ENCODE assay signal across 15 cellular contexts in the genomic region with DNA sequence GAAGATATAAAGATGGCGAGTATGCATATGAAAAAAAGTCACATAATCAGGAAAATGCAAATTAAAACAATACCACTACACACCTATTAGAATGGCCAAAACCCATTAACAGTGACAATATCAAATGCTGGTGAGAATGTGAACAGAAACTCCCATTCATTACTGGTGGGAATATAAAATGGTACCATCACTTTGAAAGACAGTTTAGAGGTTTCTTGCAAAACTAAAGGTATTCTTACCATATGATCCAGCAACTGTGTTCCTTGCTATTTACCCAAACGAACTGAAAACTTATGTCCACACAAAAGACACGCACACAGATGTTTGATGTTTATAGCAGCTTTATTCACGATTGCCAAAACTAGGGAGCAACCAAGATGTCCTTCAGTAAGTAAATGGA. TPM values are rescaled to one million over a fixed set of nuclear protein-coding genes. Genes with fewer than 3 reads are reported as not detected.
DNase-seq lines count a peak whose midpoint lies in the region; ATAC-seq and TF ChIP-seq lines count a peak whose summit lies in the region.
"Had no signal": no experiment of that assay in that cellular context is flagged by ENCODE, and none has a peak within 500 bp of the region (broad histone marks: within the 10 kb centered on the region; RNA-seq: fewer than 3 reads in every experiment).

No MANE protein-coding gene starts in this region.

- H3K36me3 Mint-ChIP-seq in activated T-cell treated with anti-CD3 and anti-CD28 coated beads, Interleukin-2, amount 50 U/mL, for 72 hours (ENCODE audit: insufficient read depth in 2 of 2), result peaks cover 7 to 11% of the 10 kb centered on the region in 2 donors
- H3K36me3 Mint-ChIP-seq in activated CD8-positive, alpha-beta T cell treated with anti-CD3 and anti-CD28 coated beads for 36 hours (ENCODE audit: low read depth), result peaks cover 38% of the 10 kb centered on the region
- H3K36me3 Mint-ChIP-seq: WTC11 had no signal

- no peak for ATAC-seq in activated T-cell treated with anti-CD3 and anti-CD28 coated beads, Interleukin-2, amount 50 U/mL, for 72 hours (replicated peaks in 1 of 2)
- no peak for ATAC-seq in activated CD8-positive, alpha-beta T cell treated with anti-CD3 and anti-CD28 coated beads for 36 hours
- no peak for ATAC-seq in thoracic aorta (ENCODE audit: insufficient number of reproducible peaks, low FRiP score, low read depth)
- ATAC-seq: left colon, WTC11 had no signal

- peaks cover 9% of the 10 kb centered on the region for H3K4me1 ChIP-seq in fibroblast of lung (ENCODE audit: control insufficient read depth, extremely low read depth, insufficient read depth, low read length)
- peaks cover 67 to 76% of the 10 kb centered on the region in 2 donors for H3K4me1 ChIP-seq in thoracic aorta (ENCODE audit: control insufficient read depth in 1 of 2, low read depth in 2 of 2)
- peaks cover 3% of the 10 kb centered on the region for H3K4me1 ChIP-seq in colonic mucosa

- no peak overlapping the region for H3K4me3 ChIP-seq in fibroblast of lung (replicated peaks in 1 of 4; ENCODE audit: control extremely low read depth in 1 of 4, insufficient read depth in 1 of 4, low read depth in 3 of 4, low read length in 4 of 4)
- peak overlapping the region; percentile 81 for H3K4me3 ChIP-seq in thoracic aorta
- no peak overlapping the region for H3K4me3 ChIP-seq in colonic mucosa
- H3K4me3 ChIP-seq: MG63 had no signal

- H3K4me2 ChIP-seq in fibroblast of lung (ENCODE audit: extremely low read depth, insufficient read depth, low read length), result peak overlapping the region; percentile 50

- peaks cover 12% of the 10 kb centered on the region for H4K20me1 ChIP-seq in fibroblast of lung (ENCODE audit: control insufficient read depth, extremely low read depth, insufficient read depth, low read length)

- H3K4me3 Mint-ChIP-seq in activated T-cell treated with anti-CD3 and anti-CD28 coated beads, Interleukin-2, amount 50 U/mL, for 72 hours, result peak overlapping the region; percentile 69 to 89
- peak overlapping the region; percentile 35 for H3K4me3 Mint-ChIP-seq in activated CD8-positive, alpha-beta T cell treated with anti-CD3 and anti-CD28 coated beads for 36 hours
- H3K4me3 Mint-ChIP-seq: WTC11 had no signal

- H3K27me3 ChIP-seq in fibroblast of lung (ENCODE audit: control insufficient read depth, insufficient read depth, low read length), result no peaks in the 10 kb centered on the region
- no peaks in the 10 kb centered on the region for H3K27me3 ChIP-seq in thoracic aorta (replicated peaks; ENCODE audit: insufficient read depth)
- H3K27me3 ChIP-seq in colonic mucosa, result no peaks in the 10 kb centered on the region
- H3K27me3 ChIP-seq: MG63, Peyer's patch had no signal

- H3K4me1 Mint-ChIP-seq in activated T-cell treated with anti-CD3 and anti-CD28 coated beads, Interleukin-2, amount 50 U/mL, for 72 hours (ENCODE audit: low read depth), result peaks cover 86% of the 10 kb centered on the region
- H3K4me1 Mint-ChIP-seq in activated CD8-positive, alpha-beta T cell treated with anti-CD3 and anti-CD28 coated beads for 36 hours (ENCODE audit: low read depth), result peaks cover 71% of the 10 kb centered on the region

- POLR2A ChIA-PET in activated CD8-positive, alpha-beta T cell treated with anti-CD3 and anti-CD28 coated beads for 36 hours (lab: Charles Lee), result no interaction called here

- no peak for TF ChIP-seq CTCF in activated CD8-positive, alpha-beta T cell treated with anti-CD3 and anti-CD28 coated beads for 36 hours (IDR thresholded peaks at IDR 0.05)
- TF ChIP-seq CTCF in fibroblast of lung (conservative IDR thresholded peaks at IDR 0.05 in 1 of 2, IDR thresholded peaks at IDR 0.05 in 1 of 2; ENCODE audit: low read depth in 1 of 2, low read length in 2 of 2) (no peak), thoracic aorta (IDR thresholded peaks at IDR 0.05) (no peak), colonic mucosa (IDR thresholded peaks at IDR 0.05) (no peak)

- CTCF ChIA-PET in activated CD8-positive, alpha-beta T cell treated with anti-CD3 and anti-CD28 coated beads for 36 hours (lab: Charles Lee), result no interaction called here

- H3K9me3 Mint-ChIP-seq in activated T-cell treated with anti-CD3 and anti-CD28 coated beads, Interleukin-2, amount 50 U/mL, for 72 hours, result no peaks in the 10 kb centered on the region
- no peaks in the 10 kb centered on the region for H3K9me3 Mint-ChIP-seq in activated CD8-positive, alpha-beta T cell treated with anti-CD3 and anti-CD28 coated beads for 36 hours
- H3K9me3 Mint-ChIP-seq: WTC11 had no signal

- H3K9me3 ChIP-seq in fibroblast of lung (ENCODE audit: control insufficient read depth, insufficient read depth, low read depth, low read length) (no peaks in the 10 kb centered on the region), thoracic aorta (no peaks in the 10 kb centered on the region), colonic mucosa (no peaks in the 10 kb centered on the region)
- H3K9me3 ChIP-seq: Peyer's patch had no signal

- peak overlapping the region; percentile 98 for H3K27ac Mint-ChIP-seq in activated T-cell treated with anti-CD3 and anti-CD28 coated beads, Interleukin-2, amount 50 U/mL, for 72 hours
- H3K27ac Mint-ChIP-seq in activated CD8-positive, alpha-beta T cell treated with anti-CD3 and anti-CD28 coated beads for 36 hours, result peak overlapping the region; percentile 53

- no peaks in the 10 kb centered on the region for H3K36me3 ChIP-seq in fibroblast of lung (ENCODE audit: control insufficient read depth, insufficient read depth, low read length)
- no peaks in the 10 kb centered on the region for H3K36me3 ChIP-seq in thoracic aorta
- no peaks in the 10 kb centered on the region for H3K36me3 ChIP-seq in colonic mucosa
- H3K36me3 ChIP-seq: Peyer's patch had no signal

- H3K9ac ChIP-seq in fibroblast of lung (ENCODE audit: insufficient read depth, low read length), result no peak overlapping the region
- no peak overlapping the region for H3K9ac ChIP-seq in colonic mucosa (ENCODE audit: low read depth in 2 of 2, low read length in 2 of 2)

- no peak overlapping the region for H3K27ac ChIP-seq in fibroblast of lung (ENCODE audit: insufficient read depth, low read length)
- peak overlapping the region in 1 of 2 donors; percentile 98 for H3K27ac ChIP-seq in thoracic aorta
- no peak overlapping the region for H3K27ac ChIP-seq in colonic mucosa

- no peaks in the 10 kb centered on the region for H3K27me3 Mint-ChIP-seq in activated T-cell treated with anti-CD3 and anti-CD28 coated beads, Interleukin-2, amount 50 U/mL, for 72 hours (ENCODE audit: low read depth)
- H3K27me3 Mint-ChIP-seq in activated CD8-positive, alpha-beta T cell treated with anti-CD3 and anti-CD28 coated beads for 36 hours, result no peaks in the 10 kb centered on the region

- no peak overlapping the region for H2AFZ ChIP-seq in fibroblast of lung (ENCODE audit: low read length)

- DNase-seq in activated T-cell treated with anti-CD3 and anti-CD28 coated beads, Interleukin-2, amount 50 U/mL, for 72 hours, result no peak
- DNase-seq in activated T-cell treated with anti-CD3 and anti-CD28 coated beads, Interleukin-2, amount 50 U/mL, for 1 hour, result no peak
- no peak for DNase-seq in activated CD8-positive, alpha-beta T cell treated with anti-CD3 and anti-CD28 coated beads for 36 hours
- DNase-seq in fibroblast of lung (ENCODE audit: low read depth in 2 of 2) (no peak), thoracic aorta (ENCODE audit: low spot score) (no peak), DMS 273 treated with DMSO at 0.1 percent for 48 hours (lab: John Stamatoyannopoulos, UW) (no peak), 8988T (no peak), colonic mucosa (no peak)
- DNase-seq: DMS153, hippocampal formation, left colon, MG63, NCI-H2081, Peyer's patch had no signal

- intact Hi-C loops in activated CD8-positive, alpha-beta T cell treated with anti-CD3 and anti-CD28 coated beads for 36 hours (cut with micrococcal nuclease), result no loop called here
- intact Hi-C loops in colonic mucosa (cut with DNase I), result no loop called here

- H3K79me2 ChIP-seq in fibroblast of lung (ENCODE audit: control insufficient read depth, insufficient read depth, low read length), result peaks cover 100% of the 10 kb centered on the region

RNA-seq across cellular contexts. Expression of gene PICALM, which starts 7.4 kb away (rescaled TPM):
- 100 to 1,000 TPM in 1 of 2 donors, 10 to 100 TPM in 1; 70.3 to 103 TPM for total RNA-seq in activated T-cell treated with anti-CD3 and anti-CD28 coated beads, Interleukin-2, amount 50 U/mL, for 72 hours
- total RNA-seq in activated CD8-positive, alpha-beta T cell treated with anti-CD3 and anti-CD28 coated beads for 36 hours, result 10 to 100 TPM; 57.5 to 61.2 TPM
- total RNA-seq in fibroblast of lung (263 and 291 TPM in 2 replicates), thoracic aorta (100 to 1,000 TPM; 395 to 488 TPM), colonic mucosa (100 to 1,000 TPM; 116 to 162 TPM)
- 264 and 322 TPM in 2 replicates for polyA plus RNA-seq in fibroblast of lung
- polyA plus RNA-seq in fibroblast of lung (2012), result 149 and 165 TPM in 2 replicates
- 183 and 218 TPM in 2 replicates for polyA minus RNA-seq in fibroblast of lung (ENCODE audit: low replicate concordance)
